ENCODE assay signal across 2 cellular contexts in genomic region chr5:157709346-157709745, GRCh38.
TF ChIP-seq lines count a peak whose summit lies in the region.

No MANE protein-coding gene starts in this region.

TF ChIP-seq in HCT116, 20 proteins besides CTCF, POLR2A, EP300 and RAD21:
- TF ChIP-seq EGR1 (IDR thresholded peaks at IDR 0.05; ENCODE audit: low read depth) (no peak), EZH2 (IDR thresholded peaks at IDR 0.05) (no peak)

TF ChIP-seq in IMR-90, 13 proteins besides CTCF, POLR2A, EP300 and RAD21:
- TF ChIP-seq MAFK (IDR thresholded peaks at IDR 0.05; ENCODE audit: low read depth, low read length) (no peak), BHLHE40 (IDR thresholded peaks at IDR 0.05; ENCODE audit: low read depth, low read length) (no peak), MXI1 (IDR thresholded peaks at IDR 0.05; ENCODE audit: borderline replicate concordance, low read depth, low read length) (no peak), FOS (IDR thresholded peaks at IDR 0.05; ENCODE audit: low read depth, low read length) (no peak), USF2 (IDR thresholded peaks at IDR 0.05; ENCODE audit: low read depth, low read length) (no peak), SMC3 (IDR thresholded peaks at IDR 0.05; ENCODE audit: low read depth, low read length) (no peak)
TF ChIP-seq in IMR-90: peak in this region for 0.
